ENCODE assay signal across 22 cellular contexts in genomic region chr20:7585126-7585679, GRCh38.
DNase-seq lines count a peak whose midpoint lies in the region; ATAC-seq and TF ChIP-seq lines count a peak whose summit lies in the region.
"Had no signal": no experiment of that assay in that cellular context is flagged by ENCODE, and none has a peak within 500 bp of the region (broad histone marks: within the 10 kb centered on the region; RNA-seq: fewer than 3 reads in every experiment).

No MANE protein-coding gene starts in this region.

- in situ Hi-C loops in gastrocnemius medialis (cut with MboI; ENCODE audit: low sequenced_read_pairs in 4 of 4), result loop anchor here in 1 of 4 donors (25.0 kb wide), 1 partner anchor 98 kb away; no protein-coding TSS in a partner anchor

- peak; percentile 46 for DNase-seq in COLO668 (lab: John Stamatoyannopoulos, UW; ENCODE audit: unreplicated experiment)
- DNase-seq in HCEC 1CT, result peak; percentile 7
- DNase-seq in WTC11 (ENCODE audit: low spot score), result no peak
- no peak for DNase-seq in left colon
- no peak for DNase-seq in activated T-cell treated with anti-CD3 and anti-CD28 coated beads for 4 hours
- DNase-seq in gastrocnemius medialis, result no peak
- no peak for DNase-seq in effector memory CD4-positive, alpha-beta T cell
- DNase-seq in NCI-H82 (lab: John Stamatoyannopoulos, UW), result no peak
- DNase-seq: ACHN; activated naive CD8-positive, alpha-beta T cell treated with anti-CD3 and anti-CD28 coated beads, Interleukin-2, amount 10 ng/mL, durations not matched to agents 7 days and 5 days; body of pancreas; colonic mucosa; left cardiac atrium; NCI-H2227 treated with DMSO at 0.1 percent for 48 hours; nephron progenitor cell; stimulated activated CD4-positive, alpha-beta T cell treated with anti-CD3 and anti-CD28 coated beads, Interleukin-12 subunit alpha, Interleukin-12 subunit beta, amount 100 ng/mL, for 4 hours; substantia nigra; uterus had no signal

- intact Hi-C loops in left colon (cut with DNase I, micrococcal nuclease), result no loop called here
- intact Hi-C loops in gastrocnemius medialis (cut with DNase I; ENCODE audit: low total_unique reads), result no loop called here

- H3K27me3 ChIP-seq in gastrocnemius medialis, result no peaks in the 10 kb centered on the region
- no peaks in the 10 kb centered on the region for H3K27me3 ChIP-seq in effector memory CD4-positive, alpha-beta T cell (replicated peaks; ENCODE audit: control insufficient read depth, insufficient read depth, low read length, poor library complexity, severe bottlenecking)
- H3K27me3 ChIP-seq: body of pancreas, colonic mucosa, gastroesophageal sphincter, uterus had no signal

- no peaks in the 10 kb centered on the region for H3K27me3 Mint-ChIP-seq in WTC11 (ENCODE audit: low read depth)
- H3K27me3 Mint-ChIP-seq: activated naive CD8-positive, alpha-beta T cell treated with anti-CD3 and anti-CD28 coated beads, Interleukin-2, amount 10 ng/mL, durations not matched to agents 7 days and 5 days had no signal

- H3K4me1 ChIP-seq in gastrocnemius medialis, result no peaks in the 10 kb centered on the region
- no peaks in the 10 kb centered on the region for H3K4me1 ChIP-seq in effector memory CD4-positive, alpha-beta T cell (ENCODE audit: control insufficient read depth, insufficient read depth, low read length, poor library complexity, severe bottlenecking)
- H3K4me1 ChIP-seq: body of pancreas, colonic mucosa, gastroesophageal sphincter, uterus had no signal

- H3K36me3 ChIP-seq in gastrocnemius medialis, result no peaks in the 10 kb centered on the region
- H3K36me3 ChIP-seq in effector memory CD4-positive, alpha-beta T cell (ENCODE audit: control insufficient read depth, insufficient read depth, low read length), result no peaks in the 10 kb centered on the region
- H3K36me3 ChIP-seq: colonic mucosa, gastroesophageal sphincter, uterus had no signal

- no peaks in the 10 kb centered on the region for H3K4me1 Mint-ChIP-seq in WTC11
- H3K4me1 Mint-ChIP-seq: activated naive CD8-positive, alpha-beta T cell treated with anti-CD3 and anti-CD28 coated beads, Interleukin-2, amount 10 ng/mL, durations not matched to agents 7 days and 5 days; mesothelial cell of epicardium had no signal

- ATAC-seq in WTC11 (no peak), left colon (peak; percentile 72), gastrocnemius medialis (no peak)
- ATAC-seq: body of pancreas, gastroesophageal sphincter, left cardiac atrium had no signal

- H3K36me3 Mint-ChIP-seq in WTC11, result no peaks in the 10 kb centered on the region
- H3K36me3 Mint-ChIP-seq: activated naive CD8-positive, alpha-beta T cell treated with anti-CD3 and anti-CD28 coated beads, Interleukin-2, amount 10 ng/mL, durations not matched to agents 7 days and 5 days; mesothelial cell of epicardium had no signal

- no peak overlapping the region for H3K27ac ChIP-seq in gastrocnemius medialis
- no peak overlapping the region for H3K27ac ChIP-seq in effector memory CD4-positive, alpha-beta T cell (ENCODE audit: insufficient read depth, low read length, poor library complexity, severe bottlenecking)
- H3K27ac ChIP-seq: body of pancreas, C4-2B, colonic mucosa, gastroesophageal sphincter, KMS-11, uterus had no signal

- no peaks in the 10 kb centered on the region for H3K9me3 ChIP-seq in gastrocnemius medialis
- H3K9me3 ChIP-seq in effector memory CD4-positive, alpha-beta T cell (ENCODE audit: control insufficient read depth, low read length), result no peaks in the 10 kb centered on the region
- H3K9me3 ChIP-seq: body of pancreas, colonic mucosa, gastroesophageal sphincter, uterus had no signal

- H3K27ac Mint-ChIP-seq in WTC11, result no peak overlapping the region
- H3K27ac Mint-ChIP-seq: activated naive CD8-positive, alpha-beta T cell treated with anti-CD3 and anti-CD28 coated beads, Interleukin-2, amount 10 ng/mL, durations not matched to agents 7 days and 5 days; mesothelial cell of epicardium; nephron progenitor cell had no signal

- peaks cover 12% of the 10 kb centered on the region for H3K9me3 Mint-ChIP-seq in WTC11
- H3K9me3 Mint-ChIP-seq: mesothelial cell of epicardium, nephron progenitor cell had no signal

- TF ChIP-seq CTCF in WTC11 (IDR thresholded peaks at IDR 0.05) (no peak), gastrocnemius medialis (IDR thresholded peaks at IDR 0.05 in 4 of 5, conservative IDR thresholded peaks at IDR 0.05 in 1 of 5) (no peak)

- POLR2A ChIA-PET in WTC11 (lab: Charles Lee), result no interaction called here

- no peak overlapping the region for H3K4me3 ChIP-seq in gastrocnemius medialis
- H3K4me3 ChIP-seq in effector memory CD4-positive, alpha-beta T cell (ENCODE audit: insufficient read depth, low read depth, low read length, poor library complexity, severe bottlenecking), result no peak overlapping the region
- H3K4me3 ChIP-seq: body of pancreas, colonic mucosa, gastroesophageal sphincter, uterus had no signal

- H3K4me3 Mint-ChIP-seq in WTC11, result no peak overlapping the region
- H3K4me3 Mint-ChIP-seq: activated naive CD8-positive, alpha-beta T cell treated with anti-CD3 and anti-CD28 coated beads, Interleukin-2, amount 10 ng/mL, durations not matched to agents 7 days and 5 days; mesothelial cell of epicardium; nephron progenitor cell had no signal

- CTCF ChIA-PET in WTC11 (lab: Charles Lee), result interaction anchor here (1.2 kb wide), 1 partner anchor 351 kb away, joined by 3 read pairs; no protein-coding TSS in a partner anchor

- no peak for TF ChIP-seq POLR2A in gastrocnemius medialis (IDR thresholded peaks at IDR 0.05)

TF ChIP-seq in WTC11, 78 proteins besides CTCF, POLR2A, EP300 and RAD21:
- TF ChIP-seq E2F1 (CRISPR knock-in tag; IDR thresholded peaks at IDR 0.05), result no peak
- TF ChIP-seq GABPB1 (CRISPR knock-in tag; IDR thresholded peaks at IDR 0.05), result peak; percentile 78; the same call in 1 of the 2 replicates

Comparison
In these comparisons a context has a peak if more than half of its experiments do, and no peak if none do; other contexts are left out.
1. DNase-seq: peak in COLO668 (single experiment) and HCEC 1CT (single experiment); none in WTC11 (single experiment), left colon (0 of 2), activated T-cell treated with anti-CD3 and anti-CD28 coated beads for 4 hours (single experiment), gastrocnemius medialis (0 of 2), effector memory CD4-positive, alpha-beta T cell (0 of 3) and NCI-H82 (single experiment).